Comparison of ENCODE assay signal across 1 cellular context in genomic region chr1:151540021-151540981, GRCh38.
A peak's percentile ranks its signal among the peaks of the same experiment; 100 is the strongest.
TF ChIP-seq lines count a peak whose summit lies in the region.

TUFT1 (plus strand) TSS chr1:151540309; CDS start chr1:151540367, 58 bp downstream.

TF ChIP-seq in K562, 482 proteins besides CTCF, POLR2A, EP300 and RAD21 (continued from another document):
- TF ChIP-seq, protein P1, sequence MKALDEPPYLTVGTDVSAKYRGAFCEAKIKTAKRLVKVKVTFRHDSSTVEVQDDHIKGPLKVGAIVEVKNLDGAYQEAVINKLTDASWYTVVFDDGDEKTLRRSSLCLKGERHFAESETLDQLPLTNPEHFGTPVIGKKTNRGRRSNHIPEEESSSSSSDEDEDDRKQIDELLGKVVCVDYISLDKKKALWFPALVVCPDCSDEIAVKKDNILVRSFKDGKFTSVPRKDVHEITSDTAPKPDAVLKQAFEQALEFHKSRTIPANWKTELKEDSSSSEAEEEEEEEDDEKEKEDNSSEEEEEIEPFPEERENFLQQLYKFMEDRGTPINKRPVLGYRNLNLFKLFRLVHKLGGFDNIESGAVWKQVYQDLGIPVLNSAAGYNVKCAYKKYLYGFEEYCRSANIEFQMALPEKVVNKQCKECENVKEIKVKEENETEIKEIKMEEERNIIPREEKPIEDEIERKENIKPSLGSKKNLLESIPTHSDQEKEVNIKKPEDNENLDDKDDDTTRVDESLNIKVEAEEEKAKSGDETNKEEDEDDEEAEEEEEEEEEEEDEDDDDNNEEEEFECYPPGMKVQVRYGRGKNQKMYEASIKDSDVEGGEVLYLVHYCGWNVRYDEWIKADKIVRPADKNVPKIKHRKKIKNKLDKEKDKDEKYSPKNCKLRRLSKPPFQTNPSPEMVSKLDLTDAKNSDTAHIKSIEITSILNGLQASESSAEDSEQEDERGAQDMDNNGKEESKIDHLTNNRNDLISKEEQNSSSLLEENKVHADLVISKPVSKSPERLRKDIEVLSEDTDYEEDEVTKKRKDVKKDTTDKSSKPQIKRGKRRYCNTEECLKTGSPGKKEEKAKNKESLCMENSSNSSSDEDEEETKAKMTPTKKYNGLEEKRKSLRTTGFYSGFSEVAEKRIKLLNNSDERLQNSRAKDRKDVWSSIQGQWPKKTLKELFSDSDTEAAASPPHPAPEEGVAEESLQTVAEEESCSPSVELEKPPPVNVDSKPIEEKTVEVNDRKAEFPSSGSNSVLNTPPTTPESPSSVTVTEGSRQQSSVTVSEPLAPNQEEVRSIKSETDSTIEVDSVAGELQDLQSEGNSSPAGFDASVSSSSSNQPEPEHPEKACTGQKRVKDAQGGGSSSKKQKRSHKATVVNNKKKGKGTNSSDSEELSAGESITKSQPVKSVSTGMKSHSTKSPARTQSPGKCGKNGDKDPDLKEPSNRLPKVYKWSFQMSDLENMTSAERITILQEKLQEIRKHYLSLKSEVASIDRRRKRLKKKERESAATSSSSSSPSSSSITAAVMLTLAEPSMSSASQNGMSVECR (CRISPR knock-in tag; IDR thresholded peaks at IDR 0.05) = 0 out of 2 replicates have a peak, but pooled peaks have one; percentile 9
- TF ChIP-seq TAF7 (tag; IDR thresholded peaks at IDR 0.05) = peak; percentile 54; the same call in 1 of the 2 replicates
- no peak for TF ChIP-seq ARHGAP35 (IDR thresholded peaks at IDR 0.05; ENCODE audit: partially characterized antibody)
- no peak for TF ChIP-seq CBX1 (IDR thresholded peaks at IDR 0.05; ENCODE audit: low read depth)
- no peak for TF ChIP-seq CAMTA2 (CRISPR knock-in tag; conservative IDR thresholded peaks at IDR 0.05)
- no peak for TF ChIP-seq ZNF764 (CRISPR knock-in tag; IDR thresholded peaks at IDR 0.05; ENCODE audit: low read depth)
- TF ChIP-seq, protein P2, sequence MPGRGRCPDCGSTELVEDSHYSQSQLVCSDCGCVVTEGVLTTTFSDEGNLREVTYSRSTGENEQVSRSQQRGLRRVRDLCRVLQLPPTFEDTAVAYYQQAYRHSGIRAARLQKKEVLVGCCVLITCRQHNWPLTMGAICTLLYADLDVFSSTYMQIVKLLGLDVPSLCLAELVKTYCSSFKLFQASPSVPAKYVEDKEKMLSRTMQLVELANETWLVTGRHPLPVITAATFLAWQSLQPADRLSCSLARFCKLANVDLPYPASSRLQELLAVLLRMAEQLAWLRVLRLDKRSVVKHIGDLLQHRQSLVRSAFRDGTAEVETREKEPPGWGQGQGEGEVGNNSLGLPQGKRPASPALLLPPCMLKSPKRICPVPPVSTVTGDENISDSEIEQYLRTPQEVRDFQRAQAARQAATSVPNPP (IDR thresholded peaks at IDR 0.05; ENCODE audit: borderline replicate concordance, insufficient read depth, insufficient read length) = no peak
- 0 out of 2 replicates have a peak, but pooled peaks have one; percentile 32 for TF ChIP-seq ZNF263 (CRISPR knock-in tag; IDR thresholded peaks at IDR 0.05; ENCODE audit: borderline replicate concordance)
- TF ChIP-seq POLR2B (IDR thresholded peaks at IDR 0.05; ENCODE audit: low read depth, partially characterized antibody) = peak; percentile 83
- peak; percentile 47; the same call in 1 of the 2 replicates for TF ChIP-seq GTF2A2 (tag; IDR thresholded peaks at IDR 0.05)
- no peak for TF ChIP-seq PREB (CRISPR knock-in tag; IDR thresholded peaks at IDR 0.05)
- TF ChIP-seq TAF9B (IDR thresholded peaks at IDR 0.05; ENCODE audit: partially characterized antibody) = no peak
- no peak for TF ChIP-seq CBX8 (IDR thresholded peaks at IDR 0.05; ENCODE audit: borderline replicate concordance, extremely low read depth, low read depth, low read length, poor library complexity, severe bottlenecking)
- no peak for TF ChIP-seq THRAP3 (IDR thresholded peaks at IDR 0.05; ENCODE audit: borderline replicate concordance)
- TF ChIP-seq XRCC5 (IDR thresholded peaks at IDR 0.05; ENCODE audit: low read depth, low read length) = 0 out of 2 replicates have a peak, but pooled peaks have one; percentile 46
- TF ChIP-seq, protein P3, sequence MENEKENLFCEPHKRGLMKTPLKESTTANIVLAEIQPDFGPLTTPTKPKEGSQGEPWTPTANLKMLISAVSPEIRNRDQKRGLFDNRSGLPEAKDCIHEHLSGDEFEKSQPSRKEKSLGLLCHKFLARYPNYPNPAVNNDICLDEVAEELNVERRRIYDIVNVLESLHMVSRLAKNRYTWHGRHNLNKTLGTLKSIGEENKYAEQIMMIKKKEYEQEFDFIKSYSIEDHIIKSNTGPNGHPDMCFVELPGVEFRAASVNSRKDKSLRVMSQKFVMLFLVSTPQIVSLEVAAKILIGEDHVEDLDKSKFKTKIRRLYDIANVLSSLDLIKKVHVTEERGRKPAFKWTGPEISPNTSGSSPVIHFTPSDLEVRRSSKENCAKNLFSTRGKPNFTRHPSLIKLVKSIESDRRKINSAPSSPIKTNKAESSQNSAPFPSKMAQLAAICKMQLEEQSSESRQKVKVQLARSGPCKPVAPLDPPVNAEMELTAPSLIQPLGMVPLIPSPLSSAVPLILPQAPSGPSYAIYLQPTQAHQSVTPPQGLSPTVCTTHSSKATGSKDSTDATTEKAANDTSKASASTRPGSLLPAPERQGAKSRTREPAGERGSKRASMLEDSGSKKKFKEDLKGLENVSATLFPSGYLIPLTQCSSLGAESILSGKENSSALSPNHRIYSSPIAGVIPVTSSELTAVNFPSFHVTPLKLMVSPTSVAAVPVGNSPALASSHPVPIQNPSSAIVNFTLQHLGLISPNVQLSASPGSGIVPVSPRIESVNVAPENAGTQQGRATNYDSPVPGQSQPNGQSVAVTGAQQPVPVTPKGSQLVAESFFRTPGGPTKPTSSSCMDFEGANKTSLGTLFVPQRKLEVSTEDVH (IDR thresholded peaks at IDR 0.05; ENCODE audit: low read depth, partially characterized antibody) = peak; percentile 37
- TF ChIP-seq ZNF121 (CRISPR knock-in tag; conservative IDR thresholded peaks at IDR 0.05) = no peak
- TF ChIP-seq, protein P4, sequence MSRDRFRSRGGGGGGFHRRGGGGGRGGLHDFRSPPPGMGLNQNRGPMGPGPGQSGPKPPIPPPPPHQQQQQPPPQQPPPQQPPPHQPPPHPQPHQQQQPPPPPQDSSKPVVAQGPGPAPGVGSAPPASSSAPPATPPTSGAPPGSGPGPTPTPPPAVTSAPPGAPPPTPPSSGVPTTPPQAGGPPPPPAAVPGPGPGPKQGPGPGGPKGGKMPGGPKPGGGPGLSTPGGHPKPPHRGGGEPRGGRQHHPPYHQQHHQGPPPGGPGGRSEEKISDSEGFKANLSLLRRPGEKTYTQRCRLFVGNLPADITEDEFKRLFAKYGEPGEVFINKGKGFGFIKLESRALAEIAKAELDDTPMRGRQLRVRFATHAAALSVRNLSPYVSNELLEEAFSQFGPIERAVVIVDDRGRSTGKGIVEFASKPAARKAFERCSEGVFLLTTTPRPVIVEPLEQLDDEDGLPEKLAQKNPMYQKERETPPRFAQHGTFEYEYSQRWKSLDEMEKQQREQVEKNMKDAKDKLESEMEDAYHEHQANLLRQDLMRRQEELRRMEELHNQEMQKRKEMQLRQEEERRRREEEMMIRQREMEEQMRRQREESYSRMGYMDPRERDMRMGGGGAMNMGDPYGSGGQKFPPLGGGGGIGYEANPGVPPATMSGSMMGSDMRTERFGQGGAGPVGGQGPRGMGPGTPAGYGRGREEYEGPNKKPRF (IDR thresholded peaks at IDR 0.05; ENCODE audit: low read depth, low read length) = no peak
- no peak for TF ChIP-seq NFIX (CRISPR knock-in tag; IDR thresholded peaks at IDR 0.05; ENCODE audit: low read depth)
- no peak for TF ChIP-seq KLF16 (IDR thresholded peaks at IDR 0.05)
- TF ChIP-seq, protein P5, sequence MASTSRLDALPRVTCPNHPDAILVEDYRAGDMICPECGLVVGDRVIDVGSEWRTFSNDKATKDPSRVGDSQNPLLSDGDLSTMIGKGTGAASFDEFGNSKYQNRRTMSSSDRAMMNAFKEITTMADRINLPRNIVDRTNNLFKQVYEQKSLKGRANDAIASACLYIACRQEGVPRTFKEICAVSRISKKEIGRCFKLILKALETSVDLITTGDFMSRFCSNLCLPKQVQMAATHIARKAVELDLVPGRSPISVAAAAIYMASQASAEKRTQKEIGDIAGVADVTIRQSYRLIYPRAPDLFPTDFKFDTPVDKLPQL (IDR thresholded peaks at IDR 0.05; ENCODE audit: extremely low read depth, insufficient read length) = no peak
- peak; percentile 89; the same call in 1 of the 2 replicates for TF ChIP-seq MTA3 (IDR thresholded peaks at IDR 0.05; ENCODE audit: borderline replicate concordance)
TF ChIP-seq in K562: peak in this region for 82.
